22 cellular contexts compared by ENCODE assay signal in genomic region chr14:73998736-73999135, GRCh38. TPM values are rescaled to one million over a fixed set of nuclear protein-coding genes. Genes with fewer than 3 reads are reported as not detected.
A peak's percentile ranks its signal among the peaks of the same experiment; 100 is the strongest.
DNase-seq lines count a peak whose midpoint lies in the region; ATAC-seq, FAIRE-seq and TF ChIP-seq lines count a peak whose summit lies in the region.
"Had no signal": no experiment of that assay in that cellular context is flagged by ENCODE, and none has a peak within 500 bp of the region (broad histone marks: within the 10 kb centered on the region; RNA-seq: fewer than 3 reads in every experiment).

No MANE protein-coding gene starts in this region.

- no peaks in the 10 kb centered on the region for H3K27me3 Mint-ChIP-seq in activated T-cell treated with anti-CD3 and anti-CD28 coated beads, Interleukin-2, amount 50 U/mL, for 72 hours (ENCODE audit: low read depth)
- H3K27me3 Mint-ChIP-seq in activated T-cell treated with anti-CD3 and anti-CD28 coated beads, Interleukin-2, amount 50 U/mL, for 4 hours (ENCODE audit: low read depth) = no peaks in the 10 kb centered on the region
- H3K27me3 Mint-ChIP-seq in nephron (ENCODE audit: low read depth) = no peaks in the 10 kb centered on the region
- H3K27me3 Mint-ChIP-seq: CD4-positive, alpha-beta memory T cell had no signal

- no peaks in the 10 kb centered on the region for H3K9me3 Mint-ChIP-seq in activated T-cell treated with anti-CD3 and anti-CD28 coated beads, Interleukin-2, amount 50 U/mL, for 72 hours
- no peaks in the 10 kb centered on the region for H3K9me3 Mint-ChIP-seq in activated T-cell treated with anti-CD3 and anti-CD28 coated beads, Interleukin-2, amount 50 U/mL, for 4 hours
- no peaks in the 10 kb centered on the region for H3K9me3 Mint-ChIP-seq in nephron
- H3K9me3 Mint-ChIP-seq: CD4-positive, alpha-beta memory T cell had no signal

- no peak overlapping the region for H3K4me3 Mint-ChIP-seq in activated T-cell treated with anti-CD3 and anti-CD28 coated beads, Interleukin-2, amount 50 U/mL, for 72 hours
- H3K4me3 Mint-ChIP-seq in activated T-cell treated with anti-CD3 and anti-CD28 coated beads, Interleukin-2, amount 50 U/mL, for 4 hours = no peak overlapping the region
- no peak overlapping the region for H3K4me3 Mint-ChIP-seq in nephron

- peak; percentile 17 for FAIRE-seq in urothelium cell line (lab: Jason Lieb, UNC)
- FAIRE-seq: GM18507 had no signal

- ATAC-seq in activated T-cell treated with anti-CD3 and anti-CD28 coated beads, Interleukin-2, amount 50 U/mL, for 72 hours (replicated peaks in 1 of 2) = no peak
- ATAC-seq in activated T-cell treated with anti-CD3 and anti-CD28 coated beads, Interleukin-2, amount 50 U/mL, for 4 hours = no peak
- ATAC-seq in left lobe of liver = peak; percentile 43
- ATAC-seq: HCT116 had no signal

- DNase-seq in activated T-cell treated with anti-CD3 and anti-CD28 coated beads, Interleukin-2, amount 50 U/mL, for 72 hours = no peak
- no peak for DNase-seq in activated T-cell treated with anti-CD3 and anti-CD28 coated beads, Interleukin-2, amount 50 U/mL, for 4 hours
- no peak for DNase-seq in left lobe of liver (ENCODE audit: low spot score)
- no peak for DNase-seq in urothelium cell line (ENCODE audit: low spot score)
- no peak for DNase-seq in hippocampal formation (lab: John Stamatoyannopoulos, UW)
- no peak for DNase-seq in NCI-H146 (lab: John Stamatoyannopoulos, UW)
- DNase-seq in cerebellar cortex (ENCODE audit: low spot score) = no peak
- DNase-seq: 8988T; CD4-positive, alpha-beta memory T cell; DMS153; GDM1; GOT3; KG1; NCI-H1105; NCI-H2029 treated with DMSO at 0.1 percent for 48 hours; NCI-H345; NCI-H524; NCI-H774; NK-92 treated with Interleukin-12 subunit alpha and Interleukin-12 subunit beta, amount 100 ng/mL, for 24 hours had no signal

- no peak for TF ChIP-seq CTCF in nephron (IDR thresholded peaks at IDR 0.05; ENCODE audit: unreplicated experiment in 3 of 3)

- no peaks in the 10 kb centered on the region for H3K4me1 Mint-ChIP-seq in activated T-cell treated with anti-CD3 and anti-CD28 coated beads, Interleukin-2, amount 50 U/mL, for 72 hours (ENCODE audit: low read depth)
- no peaks in the 10 kb centered on the region for H3K4me1 Mint-ChIP-seq in activated T-cell treated with anti-CD3 and anti-CD28 coated beads, Interleukin-2, amount 50 U/mL, for 4 hours (ENCODE audit: low read depth)
- peaks cover 19% of the 10 kb centered on the region for H3K4me1 Mint-ChIP-seq in nephron

- H3K27ac Mint-ChIP-seq in activated T-cell treated with anti-CD3 and anti-CD28 coated beads, Interleukin-2, amount 50 U/mL, for 72 hours = peak overlapping the region; percentile 12
- H3K27ac Mint-ChIP-seq in nephron = peak overlapping the region; percentile 95 to 99 (median 97)
- H3K27ac Mint-ChIP-seq: CD4-positive, alpha-beta memory T cell had no signal

- no peaks in the 10 kb centered on the region for H3K36me3 Mint-ChIP-seq in activated T-cell treated with anti-CD3 and anti-CD28 coated beads, Interleukin-2, amount 50 U/mL, for 72 hours (ENCODE audit: insufficient read depth in 2 of 2)
- H3K36me3 Mint-ChIP-seq in activated T-cell treated with anti-CD3 and anti-CD28 coated beads, Interleukin-2, amount 50 U/mL, for 4 hours (ENCODE audit: insufficient read depth) = peaks cover 18% of the 10 kb centered on the region
- peaks cover 17% of the 10 kb centered on the region for H3K36me3 Mint-ChIP-seq in nephron (ENCODE audit: low read depth)

RNA-seq across cellular contexts. Expression of gene ENTPD5, which starts 20.4 kb away (rescaled TPM):
- 10 to 100 TPM; 10.9 to 11.7 TPM for total RNA-seq in activated T-cell treated with anti-CD3 and anti-CD28 coated beads, Interleukin-2, amount 50 U/mL, for 72 hours
- 1 to 10 TPM; 5.2 to 6.3 (median 5.9) TPM for total RNA-seq in activated T-cell treated with anti-CD3 and anti-CD28 coated beads, Interleukin-2, amount 50 U/mL, for 4 hours
- 173 TPM for total RNA-seq in left lobe of liver

RNA-seq across cellular contexts. Expression of gene BBOF1, which starts 20.4 kb away (rescaled TPM):
- 1 to 10 TPM; 1.4 to 2.1 TPM for total RNA-seq in activated T-cell treated with anti-CD3 and anti-CD28 coated beads, Interleukin-2, amount 50 U/mL, for 72 hours
- total RNA-seq in activated T-cell treated with anti-CD3 and anti-CD28 coated beads, Interleukin-2, amount 50 U/mL, for 4 hours = 1 to 10 TPM; 1.4 to 1.6 (median 1.5) TPM
- total RNA-seq in left lobe of liver = 0.98 TPM

RNA-seq across cellular contexts. Expression of gene COQ6, which starts 48.6 kb away (rescaled TPM):
- 10 to 100 TPM; 20.4 to 21.9 TPM for total RNA-seq in activated T-cell treated with anti-CD3 and anti-CD28 coated beads, Interleukin-2, amount 50 U/mL, for 72 hours
- 10 to 100 TPM; 17.4 to 20.7 (median 19.4) TPM for total RNA-seq in activated T-cell treated with anti-CD3 and anti-CD28 coated beads, Interleukin-2, amount 50 U/mL, for 4 hours
- 20.8 TPM for total RNA-seq in left lobe of liver

RNA-seq across cellular contexts. Expression of gene FAM161B, which starts 48.8 kb away (rescaled TPM):
- total RNA-seq in activated T-cell treated with anti-CD3 and anti-CD28 coated beads, Interleukin-2, amount 50 U/mL, for 72 hours = 1 to 10 TPM; 2.7 to 3.1 TPM
- 1 to 10 TPM; 1.2 to 1.4 (median 1.3) TPM for total RNA-seq in activated T-cell treated with anti-CD3 and anti-CD28 coated beads, Interleukin-2, amount 50 U/mL, for 4 hours
- total RNA-seq in left lobe of liver = 1.3 TPM

Comparison
In these comparisons a context has a peak if more than half of its experiments do, and no peak if none do; other contexts are left out.
1. RNA of gene ENTPD5, which starts 20.4 kb away (total RNA-seq): 173 TPM in left lobe of liver (single experiment); 10.9 to 11.7 TPM in activated T-cell treated with anti-CD3 and anti-CD28 coated beads, Interleukin-2, amount 50 U/mL, for 72 hours and 5.2 to 6.3 TPM in activated T-cell treated with anti-CD3 and anti-CD28 coated beads, Interleukin-2, amount 50 U/mL, for 4 hours; every median in the first group is over 10 times any median in the second.